7 cellular contexts compared by ENCODE assay signal in genomic region chr11:104113541-104113940, GRCh38. TPM values are rescaled to one million over a fixed set of nuclear protein-coding genes. Genes with fewer than 3 reads are reported as not detected.
"Had no signal": no experiment of that assay in that cellular context is flagged by ENCODE, and none has a peak within 500 bp of the region (broad histone marks: within the 10 kb centered on the region; RNA-seq: fewer than 3 reads in every experiment).

No MANE protein-coding gene starts in this region.

- H3K4me2 ChIP-seq: KMS-11 had no signal

- DNase-seq: IMR-90, KBM-7, KG1 had no signal

- H3K4me3 ChIP-seq: K562 had no signal

- H3K27ac ChIP-seq: HL-60, KMS-11 had no signal

- ATAC-seq: HepG2, K562 had no signal

- H3K9ac ChIP-seq: KMS-11 had no signal

RNA-seq across cellular contexts. Expression of gene PDGFD, which starts 50.4 kb away (rescaled TPM):
- polyA plus RNA-seq: K562 had no signal
